Comparison of ENCODE assay signal across 14 cellular contexts in the genomic region with DNA sequence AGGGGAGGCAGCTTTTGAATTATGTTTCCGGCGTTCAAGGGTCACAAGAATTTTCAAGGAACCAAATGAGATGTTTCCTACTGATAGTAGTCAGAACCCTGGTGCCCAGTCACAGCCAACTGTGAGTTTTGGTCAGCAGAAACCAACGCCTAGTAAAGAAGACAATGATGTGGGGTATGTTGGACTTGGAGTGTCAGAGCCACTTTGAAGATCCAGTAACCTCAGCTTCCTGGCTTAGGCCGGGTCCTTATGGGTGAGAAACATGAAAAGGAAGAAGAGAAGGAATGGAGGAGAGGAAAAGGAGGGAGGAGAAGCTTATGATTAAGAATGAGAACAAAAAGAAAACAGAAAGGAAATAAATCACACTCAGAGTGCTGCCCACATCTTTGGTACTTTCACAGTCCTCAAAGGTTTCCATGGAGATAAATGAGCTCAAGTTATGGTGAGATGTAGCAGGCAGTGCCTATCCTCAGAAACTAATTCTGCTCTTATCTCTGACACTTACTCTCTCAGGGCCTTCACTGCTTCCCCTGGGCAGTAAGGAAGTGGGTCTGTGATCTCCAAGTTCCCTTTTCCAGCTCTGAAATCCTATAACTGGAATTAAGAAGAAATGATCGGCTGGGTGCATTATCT. TPM values are rescaled to one million over a fixed set of nuclear protein-coding genes. Genes with fewer than 3 reads are reported as not detected.
A peak's percentile ranks its signal among the peaks of the same experiment; 100 is the strongest.
DNase-seq lines count a peak whose midpoint lies in the region; ATAC-seq and TF ChIP-seq lines count a peak whose summit lies in the region.
"Had no signal": no experiment of that assay in that cellular context is flagged by ENCODE, and none has a peak within 500 bp of the region (broad histone marks: within the 10 kb centered on the region; RNA-seq: fewer than 3 reads in every experiment).

No MANE protein-coding gene starts in this region.

- H3K27me3 ChIP-seq in aorta (ENCODE audit: control insufficient read depth in 1 of 2, insufficient read depth in 2 of 2, low read length in 1 of 2) = no peaks in the 10 kb centered on the region

- CTCF ChIA-PET in activated CD8-positive, alpha-beta T cell treated with anti-CD3 and anti-CD28 coated beads, Interleukin-2, amount 10 ng/mL, durations not matched to agents 7 days and 5 days (lab: Charles Lee) = interaction anchor here (0.6 to 1.5 kb wide), 5 partner anchors 15 to 455 kb away, joined by 3 read pairs; no protein-coding TSS in a partner anchor

- H3K9me3 Mint-ChIP-seq in activated CD8-positive, alpha-beta T cell treated with anti-CD3 and anti-CD28 coated beads, Interleukin-2, amount 10 ng/mL, durations not matched to agents 7 days and 5 days (ENCODE audit: insufficient read depth) = no peaks in the 10 kb centered on the region
- H3K9me3 Mint-ChIP-seq in natural killer cell = no peaks in the 10 kb centered on the region

- intact Hi-C loops in natural killer cell (cut with micrococcal nuclease) (no loop called here), aorta (cut with DNase I) (no loop called here)

- POLR2A ChIA-PET in activated CD8-positive, alpha-beta T cell treated with anti-CD3 and anti-CD28 coated beads, Interleukin-2, amount 10 ng/mL, durations not matched to agents 7 days and 5 days (lab: Charles Lee) = interaction anchor here (1.1 to 1.3 kb wide), 2 partner anchors 8 to 268 kb away, joined by 3 read pairs; no protein-coding TSS in a partner anchor

- H3K4me3 ChIP-seq in aorta (ENCODE audit: low read length in 2 of 2) = no peak overlapping the region
- H3K4me3 ChIP-seq: A549, SK-N-MC had no signal

- peak overlapping the region; percentile 2 for H3K4me3 Mint-ChIP-seq in activated CD8-positive, alpha-beta T cell treated with anti-CD3 and anti-CD28 coated beads, Interleukin-2, amount 10 ng/mL, durations not matched to agents 7 days and 5 days
- peak overlapping the region; percentile 32 for H3K4me3 Mint-ChIP-seq in natural killer cell

- peak; percentile 23 for ATAC-seq in activated CD8-positive, alpha-beta T cell treated with anti-CD3 and anti-CD28 coated beads, Interleukin-2, amount 10 ng/mL, durations not matched to agents 7 days and 5 days
- ATAC-seq in natural killer cell = no peak
- ATAC-seq in aorta (ENCODE audit: low FRiP score) = no peak
- ATAC-seq in HG03460 (IDR thresholded peaks at IDR 0.05; ENCODE audit: unreplicated experiment) = no peak
- ATAC-seq: A549, HCT116, left ventricle myocardium superior had no signal

- H3K27ac Mint-ChIP-seq in activated CD8-positive, alpha-beta T cell treated with anti-CD3 and anti-CD28 coated beads, Interleukin-2, amount 10 ng/mL, durations not matched to agents 7 days and 5 days = no peak overlapping the region
- no peak overlapping the region for H3K27ac Mint-ChIP-seq in natural killer cell

- H3K9me3 ChIP-seq in aorta (ENCODE audit: control insufficient read depth, low read length) = no peaks in the 10 kb centered on the region
- H3K9me3 ChIP-seq: A549 had no signal

- H3K4me1 Mint-ChIP-seq in activated CD8-positive, alpha-beta T cell treated with anti-CD3 and anti-CD28 coated beads, Interleukin-2, amount 10 ng/mL, durations not matched to agents 7 days and 5 days (ENCODE audit: low read depth) = peaks cover 34% of the 10 kb centered on the region
- peaks cover 5 to 9% of the 10 kb centered on the region in 2 donors for H3K4me1 Mint-ChIP-seq in natural killer cell

- peak; percentile 44 for DNase-seq in NCI-H82 (lab: John Stamatoyannopoulos, UW)
- no peak for DNase-seq in NCI-H82 treated with DMSO at 0.1 percent for 48 hours (lab: John Stamatoyannopoulos, UW; ENCODE audit: unreplicated experiment)
- peak; percentile 47 for DNase-seq in GM13976 (ENCODE audit: low spot score)
- DNase-seq in activated CD8-positive, alpha-beta T cell treated with anti-CD3 and anti-CD28 coated beads, Interleukin-2, amount 10 ng/mL, durations not matched to agents 7 days and 5 days = no peak
- no peak for DNase-seq in natural killer cell
- no peak for DNase-seq in aorta
- no peak for DNase-seq in NCI-H2081 treated with DMSO at 0.1 percent for 48 hours (lab: John Stamatoyannopoulos, UW)
- DNase-seq: activated CD4-positive, CD25-positive, alpha-beta regulatory T cell; left ventricle myocardium superior; NCI-H226 had no signal

- no peaks in the 10 kb centered on the region for H3K36me3 Mint-ChIP-seq in activated CD8-positive, alpha-beta T cell treated with anti-CD3 and anti-CD28 coated beads, Interleukin-2, amount 10 ng/mL, durations not matched to agents 7 days and 5 days (ENCODE audit: low read depth)
- no peaks in the 10 kb centered on the region for H3K36me3 Mint-ChIP-seq in natural killer cell

- 86% methylated on average over 5 of the region's 5 CpGs for WGBS in aorta, 2 donors

- H3K27ac ChIP-seq in aorta (ENCODE audit: low read depth in 1 of 2, low read length in 2 of 2) = no peak overlapping the region
- H3K27ac ChIP-seq: A549, SK-N-MC had no signal

- peaks cover 12% of the 10 kb centered on the region for H3K27me3 Mint-ChIP-seq in activated CD8-positive, alpha-beta T cell treated with anti-CD3 and anti-CD28 coated beads, Interleukin-2, amount 10 ng/mL, durations not matched to agents 7 days and 5 days (ENCODE audit: low read depth)
- H3K27me3 Mint-ChIP-seq in natural killer cell (ENCODE audit: low read depth in 2 of 2) = peaks cover 0 to 21% of the 10 kb centered on the region in 2 donors

- no peaks in the 10 kb centered on the region for H3K36me3 ChIP-seq in aorta (ENCODE audit: control insufficient read depth in 1 of 2, insufficient read depth in 2 of 2, low read length in 1 of 2)

- TF ChIP-seq CTCF in GM13976 (IDR thresholded peaks at IDR 0.05; ENCODE audit: borderline replicate concordance, control extremely low read depth, extremely low read depth, insufficient read depth, missing control alignments) (no peak), natural killer cell (IDR thresholded peaks at IDR 0.05) (no peak)

- in situ Hi-C loops in GM13976 (cut with MboI; ENCODE audit: low sequenced_read_pairs, unreplicated experiment) = no loop called here

- H3K4me1 ChIP-seq in aorta (ENCODE audit: control insufficient read depth in 1 of 2, insufficient read depth in 2 of 2, low read length in 2 of 2) = no peaks in the 10 kb centered on the region

RNA-seq across cellular contexts. Expression of gene MCF2L2, which starts 2.0 kb away (rescaled TPM):
- 1 to 10 TPM; 7.2 to 7.5 TPM for total RNA-seq in activated CD8-positive, alpha-beta T cell treated with anti-CD3 and anti-CD28 coated beads, Interleukin-2, amount 10 ng/mL, durations not matched to agents 7 days and 5 days
- total RNA-seq in natural killer cell = 1 to 10 TPM; 2.2 to 4.9 (median 2.7) TPM
- 1 to 10 TPM in 1 of 2 donors, under 1 TPM in 1; 0.75 to 1.0 TPM for total RNA-seq in aorta
- under 1 TPM; 0.13 to 0.33 TPM for polyA plus RNA-seq in aorta

Comparison
In these comparisons a context has a peak if more than half of its experiments do, and no peak if none do; other contexts are left out.
1. DNase-seq: peak in NCI-H82 (single experiment) and GM13976 (single experiment); none in NCI-H82 treated with DMSO at 0.1 percent for 48 hours (single experiment), activated CD8-positive, alpha-beta T cell treated with anti-CD3 and anti-CD28 coated beads, Interleukin-2, amount 10 ng/mL, durations not matched to agents 7 days and 5 days (single experiment), natural killer cell (single experiment), aorta (0 of 2) and NCI-H2081 treated with DMSO at 0.1 percent for 48 hours (single experiment).